1 cellular context compared by ENCODE assay signal in genomic region chr6:31541658-31542521, GRCh38.
TF ChIP-seq lines count a peak whose summit lies in the region.

Gene DDX39B (minus strand): TSS chr6:31542003. CDS start chr6:31540532, 1,471 bp downstream.

TF ChIP-seq in HEK293, 187 proteins besides CTCF, POLR2A, EP300 and RAD21 (continued from another document and continues in another):
- TF ChIP-seq ZNF623 (tag by site-specific recombination; IDR thresholded peaks at IDR 0.05) (no peak; the same call in none of the 2 replicates), ZNF404 (tag by site-specific recombination; IDR thresholded peaks at IDR 0.05) (no peak), ZNF654 (tag by site-specific recombination; IDR thresholded peaks at IDR 0.05; ENCODE audit: low read depth) (no peak; the same call in 1 of the 2 replicates), KLF10 (tag by site-specific recombination; IDR thresholded peaks at IDR 0.05) (0 out of 2 replicates have a peak, but pooled peaks have one; percentile 54), ZNF747 (tag by site-specific recombination; IDR thresholded peaks at IDR 0.05) (no peak), ZNF664 (tag by site-specific recombination; IDR thresholded peaks at IDR 0.05) (no peak), ZNF677 (tag by site-specific recombination; IDR thresholded peaks at IDR 0.05) (no peak), ZNF280C (tag by site-specific recombination; IDR thresholded peaks at IDR 0.05) (no peak), TSHZ1 (tag by site-specific recombination; IDR thresholded peaks at IDR 0.05; ENCODE audit: borderline replicate concordance) (no peak), ZNF610 (tag by site-specific recombination; IDR thresholded peaks at IDR 0.05; ENCODE audit: borderline replicate concordance) (peak; percentile 78; the same call in 1 of the 2 replicates), ZNF624 (tag by site-specific recombination; IDR thresholded peaks at IDR 0.05) (peak; percentile 48; the same call in 1 of the 2 replicates), ZNF19 (tag by site-specific recombination; IDR thresholded peaks at IDR 0.05; ENCODE audit: low read depth) (no peak), KLF7 (tag by site-specific recombination; IDR thresholded peaks at IDR 0.05; ENCODE audit: borderline replicate concordance) (no peak), ZNF248 (tag by site-specific recombination; IDR thresholded peaks at IDR 0.05) (no peak), ZNF585B (tag by site-specific recombination; IDR thresholded peaks at IDR 0.05) (no peak), ELK4 (IDR thresholded peaks at IDR 0.05; ENCODE audit: borderline replicate concordance, low read depth, low read length) (peak; percentile 98), ZNF48 (tag by site-specific recombination; IDR thresholded peaks at IDR 0.05) (no peak), ZNF549 (tag by site-specific recombination; IDR thresholded peaks at IDR 0.05) (no peak), YY2 (tag by site-specific recombination; IDR thresholded peaks at IDR 0.05) (peak; percentile 90), GLIS2 (tag by site-specific recombination; IDR thresholded peaks at IDR 0.05) (peak; percentile 30; the same call in 1 of the 2 replicates), ZNF391 (tag by site-specific recombination; IDR thresholded peaks at IDR 0.05; ENCODE audit: borderline replicate concordance, low read depth) (peak; percentile 96; the same call in 1 of the 2 replicates), ZNF26 (tag by site-specific recombination; IDR thresholded peaks at IDR 0.05) (no peak), PRDM6 (tag by site-specific recombination; IDR thresholded peaks at IDR 0.05) (no peak), PRDM2 (tag by site-specific recombination; IDR thresholded peaks at IDR 0.05; ENCODE audit: borderline replicate concordance) (no peak), ZNF488 (tag by site-specific recombination; IDR thresholded peaks at IDR 0.05) (peak; percentile 52; the same call in 1 of the 2 replicates), ZNF211 (tag by site-specific recombination; IDR thresholded peaks at IDR 0.05; ENCODE audit: low read depth) (no peak), ZNF510 (tag by site-specific recombination; IDR thresholded peaks at IDR 0.05; ENCODE audit: insufficient replicate concordance) (no peak), ZNF580 (tag by site-specific recombination; IDR thresholded peaks at IDR 0.05) (peak; percentile 99), ZNF169 (tag by site-specific recombination; IDR thresholded peaks at IDR 0.05) (no peak), ZNF449 (tag by site-specific recombination; IDR thresholded peaks at IDR 0.05) (0 out of 2 replicates have a peak, but pooled peaks have one; percentile 28), ZSCAN18 (tag by site-specific recombination; IDR thresholded peaks at IDR 0.05) (no peak)
